Comparison of ENCODE assay signal across 27 cellular contexts in genomic region chr1:229147086-229147485, GRCh38.
DNase-seq lines count a peak whose midpoint lies in the region; ATAC-seq and TF ChIP-seq lines count a peak whose summit lies in the region.
"Had no signal": no experiment of that assay in that cellular context is flagged by ENCODE, and none has a peak within 500 bp of the region (broad histone marks: within the 10 kb centered on the region; RNA-seq: fewer than 3 reads in every experiment).

No MANE protein-coding gene starts in this region.

- H3K9me3 Mint-ChIP-seq in type B pancreatic cell (no peaks in the 10 kb centered on the region), HFFc6 (peaks cover 24% of the 10 kb centered on the region)
- H3K9me3 Mint-ChIP-seq: activated B cell treated with CpG ODN at 0.5 μM for 24 hours; activated CD4-positive, alpha-beta memory T cell treated with anti-CD3 and anti-CD28 coated beads for 36 hours; CD4-positive, alpha-beta memory T cell; H9; T-helper 2 cell treated with Interferon-gamma antibody and Interleukin-4, amounts not matched to agents 5 μg/mL and 100 μg/mL, for 36 hours had no signal

- H3K27me3 Mint-ChIP-seq in type B pancreatic cell (peaks cover 6% of the 10 kb centered on the region), HFFc6 (ENCODE audit: insufficient read depth) (peaks cover 8% of the 10 kb centered on the region)
- H3K27me3 Mint-ChIP-seq: activated CD4-positive, alpha-beta memory T cell treated with anti-CD3 and anti-CD28 coated beads for 36 hours had no signal

- CTCF ChIA-PET in RWPE1 (lab: Yijun Ruan, JAX), result no interaction called here

- H3K27ac ChIP-seq in left ventricle myocardium inferior (replicated peaks) (no peak overlapping the region), breast epithelium (no peak overlapping the region), left lung (no peak overlapping the region), RWPE1 (no peak overlapping the region)
- H3K27ac ChIP-seq: adrenal gland, PC-9, psoas muscle, SK-N-MC, tibial nerve had no signal

- no peak overlapping the region for H3K4me3 Mint-ChIP-seq in type B pancreatic cell
- H3K4me3 Mint-ChIP-seq in HFFc6, result no peak overlapping the region
- H3K4me3 Mint-ChIP-seq: activated B cell treated with CpG ODN at 0.5 μM for 24 hours; activated CD4-positive, alpha-beta memory T cell treated with anti-CD3 and anti-CD28 coated beads for 36 hours; CD4-positive, alpha-beta memory T cell; H9; T-helper 2 cell treated with Interferon-gamma antibody and Interleukin-4, amounts not matched to agents 5 μg/mL and 100 μg/mL, for 36 hours had no signal

- intact Hi-C loops in left ventricle myocardium superior (cut with micrococcal nuclease), result no loop called here
- intact Hi-C loops in left ventricle myocardium inferior (cut with micrococcal nuclease), result no loop called here
- intact Hi-C loops in breast epithelium (cut with DNase I; ENCODE audit: low total_unique reads), result loop anchor here (5.0 kb wide), 1 partner anchor 1475 kb away; no protein-coding TSS in a partner anchor
- intact Hi-C loops in left lung (cut with DNase I), result no loop called here

- no peak for TF ChIP-seq CTCF in left ventricle myocardium inferior (IDR thresholded peaks at IDR 0.05; ENCODE audit: borderline replicate concordance)
- TF ChIP-seq CTCF in breast epithelium (IDR thresholded peaks at IDR 0.05), result no peak
- TF ChIP-seq CTCF in left lung (IDR thresholded peaks at IDR 0.05), result no peak
- no peak for TF ChIP-seq CTCF in type B pancreatic cell (conservative IDR thresholded peaks at IDR 0.05)
- no peak for TF ChIP-seq CTCF in HFFc6 (IDR thresholded peaks at IDR 0.05)
- TF ChIP-seq CTCF in RWPE1 (conservative IDR thresholded peaks at IDR 0.05; ENCODE audit: low read depth), result no peak

- H3K9me3 ChIP-seq in left ventricle myocardium inferior (replicated peaks), result no peaks in the 10 kb centered on the region
- no peaks in the 10 kb centered on the region for H3K9me3 ChIP-seq in breast epithelium
- no peaks in the 10 kb centered on the region for H3K9me3 ChIP-seq in left lung
- H3K9me3 ChIP-seq: adrenal gland, psoas muscle, tibial nerve had no signal

- peaks cover 11% of the 10 kb centered on the region for H3K4me1 ChIP-seq in left ventricle myocardium inferior
- H3K4me1 ChIP-seq in breast epithelium, result no peaks in the 10 kb centered on the region
- no peaks in the 10 kb centered on the region for H3K4me1 ChIP-seq in left lung
- H3K4me1 ChIP-seq: adrenal gland, psoas muscle had no signal

- H3K27ac Mint-ChIP-seq in type B pancreatic cell (peak overlapping the region; percentile 19), HFFc6 (no peak overlapping the region)
- H3K27ac Mint-ChIP-seq: activated B cell treated with CpG ODN at 0.5 μM for 24 hours; activated CD4-positive, alpha-beta memory T cell treated with anti-CD3 and anti-CD28 coated beads for 36 hours; H9; T-helper 2 cell treated with Interferon-gamma antibody and Interleukin-4, amounts not matched to agents 5 μg/mL and 100 μg/mL, for 36 hours had no signal

- H3K36me3 ChIP-seq in left ventricle myocardium inferior, result no peaks in the 10 kb centered on the region
- H3K36me3 ChIP-seq in breast epithelium, result no peaks in the 10 kb centered on the region
- H3K36me3 ChIP-seq in left lung, result no peaks in the 10 kb centered on the region
- H3K36me3 ChIP-seq: adrenal gland, tibial nerve had no signal

- ATAC-seq in left ventricle myocardium superior (peak; percentile 24), left lung (peak; percentile 35)
- ATAC-seq: psoas muscle; stimulated activated naive CD8-positive, alpha-beta T cell treated with anti-CD3 and anti-CD28 coated beads, Interleukin-15, Interleukin-2, amounts not matched to agents 100 U/mL and 50 U/mL, for 24 hours had no signal

- DNase-seq in left ventricle myocardium superior (no peak), left ventricle myocardium inferior (no peak), breast epithelium (ENCODE audit: low spot score in 2 of 2) (peak in 1 of 2 donors; percentile 43), left lung (no peak), type B pancreatic cell (ENCODE audit: extremely low spot score, unreplicated experiment) (no peak), HFFc6 (no peak), RWPE1 (ENCODE audit: low spot score) (no peak), HK-2 (ENCODE audit: unreplicated experiment) (no peak)
- DNase-seq: activated B cell treated with CpG ODN at 0.5 μM for 24 hours; activated CD4-positive, alpha-beta memory T cell treated with anti-CD3 and anti-CD28 coated beads for 36 hours; activated gamma-delta T cell treated with Interleukin-2 at 50 U/mL for 16 hours; adrenal gland; CD4-positive, alpha-beta memory T cell; cortex of kidney; DMS53; H9; midbrain; NCI-H1417; NCI-H748 treated with DMSO at 0.1 percent for 48 hours; PC-9; psoas muscle; stimulated activated CD4-positive, alpha-beta T cell treated with anti-CD3 and anti-CD28 coated beads, Interleukin-4, amount 100 ng/mL, for 1 hour; stimulated activated naive CD8-positive, alpha-beta T cell treated with anti-CD3 and anti-CD28 coated beads, Interleukin-15, Interleukin-2, amounts not matched to agents 100 U/mL and 50 U/mL, for 24 hours had no signal

- TF ChIP-seq POLR2A in breast epithelium (IDR thresholded peaks at IDR 0.05), result no peak

- H3K4me3 ChIP-seq in left ventricle myocardium inferior, result no peak overlapping the region
- peak overlapping the region in 2 of 3 donors; percentile 7 to 47 for H3K4me3 ChIP-seq in breast epithelium
- H3K4me3 ChIP-seq in left lung, result no peak overlapping the region
- H3K4me3 ChIP-seq: adrenal gland, hepatocyte, PC-9, psoas muscle, SK-N-MC, tibial nerve had no signal

- H3K4me1 Mint-ChIP-seq in type B pancreatic cell (ENCODE audit: unreplicated experiment), result peaks cover 21% of the 10 kb centered on the region
- no peaks in the 10 kb centered on the region for H3K4me1 Mint-ChIP-seq in HFFc6 (ENCODE audit: low read depth)
- H3K4me1 Mint-ChIP-seq: activated B cell treated with CpG ODN at 0.5 μM for 24 hours had no signal

- POLR2A ChIA-PET in RWPE1 (lab: Yijun Ruan, JAX; ENCODE audit: low non-redundant PET), result no interaction called here

- H3K36me3 Mint-ChIP-seq in type B pancreatic cell, result no peaks in the 10 kb centered on the region
- H3K36me3 Mint-ChIP-seq in HFFc6 (ENCODE audit: low read depth), result no peaks in the 10 kb centered on the region; the same call in 1 of the 2 replicates
- H3K36me3 Mint-ChIP-seq: activated CD4-positive, alpha-beta memory T cell treated with anti-CD3 and anti-CD28 coated beads for 36 hours; CD4-positive, alpha-beta memory T cell had no signal

- H3K27me3 ChIP-seq in left ventricle myocardium inferior (ENCODE audit: low read depth), result peaks cover 64% of the 10 kb centered on the region
- H3K27me3 ChIP-seq in breast epithelium, result no peaks in the 10 kb centered on the region
- H3K27me3 ChIP-seq in left lung, result peaks cover 2 to 26% of the 10 kb centered on the region in 2 donors
- H3K27me3 ChIP-seq: hepatocyte, tibial nerve had no signal

Comparison
In these comparisons a context has a peak if more than half of its experiments do, and no peak if none do; other contexts are left out.
1. H3K4me3 ChIP-seq: peak in breast epithelium (2 of 3); none in left ventricle myocardium inferior (single experiment) and left lung (0 of 2).